In genomic region chr2:127562930-127563329, GRCh38 we compare ENCODE assay signal across 24 cellular contexts. TPM values are rescaled to one million over a fixed set of nuclear protein-coding genes. Genes with fewer than 3 reads are reported as not detected.
DNase-seq lines count a peak whose midpoint lies in the region; ATAC-seq, FAIRE-seq and TF ChIP-seq lines count a peak whose summit lies in the region.
"Had no signal": no experiment of that assay in that cellular context is flagged by ENCODE, and none has a peak within 500 bp of the region (broad histone marks: within the 10 kb centered on the region; RNA-seq: fewer than 3 reads in every experiment).

No MANE protein-coding gene starts in this region.

- DNase-seq in SIG-M5 treated with dmso at 0.1 percent for 504 hours (lab: John Stamatoyannopoulos, UW; ENCODE audit: unreplicated experiment) (peak; percentile 43), SIG-M5 (lab: John Stamatoyannopoulos, UW) (no peak), CD1c-positive myeloid dendritic cell (ENCODE audit: extremely low spot score) (peak; percentile 38), NOMO-1 treated with dmso at 0.1 percent for 144 hours (lab: John Stamatoyannopoulos, UW; ENCODE audit: unreplicated experiment) (peak; percentile 60), left lobe of liver (ENCODE audit: low spot score) (no peak), putamen (ENCODE audit: low spot score) (no peak), GM12892 (ENCODE audit: insufficient read length) (no peak), RKO (ENCODE audit: low spot score) (no peak)
- DNase-seq: 8988T; activated naive CD4-positive, alpha-beta T cell treated with Interleukin-2 at 50 U/mL for 16 hours; aorta; Kasumi-1; left ventricle myocardium inferior; naive B cell; NCI-H1105 treated with DMSO at 0.1 percent for 48 hours; NCI-H2081; NCI-H226; NCI-H748 treated with DMSO at 0.1 percent for 48 hours; OCI-M1; stomach; T-helper 9 cell had no signal

- no peak for FAIRE-seq in GM12892 (lab: Jason Lieb, UNC)
- FAIRE-seq: colon, H1 had no signal

- TF ChIP-seq POLR2A in GM12892 (IDR thresholded peaks at IDR 0.05; ENCODE audit: low read depth, low read length): no peak

- ATAC-seq in left lobe of liver: peak; percentile 13
- ATAC-seq: gastroesophageal sphincter had no signal

RNA-seq across cellular contexts. Expression of gene MYO7B, which starts 27.4 kb away (rescaled TPM):
- 0.63 TPM for total RNA-seq in left lobe of liver
- 1.2 TPM for polyA plus RNA-seq in GM12892 (2012; ENCODE audit: missing spikeins)
- total RNA-seq: H1 had no signal
- polyA plus RNA-seq: H1 had no signal

RNA-seq across cellular contexts. Expression of gene IWS1, which starts 36.6 kb away (rescaled TPM):
- total RNA-seq in left lobe of liver: 19.1 TPM
- polyA plus RNA-seq in GM12892 (2012; ENCODE audit: missing spikeins): 42.4 TPM

Comparison
In these comparisons a context has a peak if more than half of its experiments do, and no peak if none do; other contexts are left out.
1. DNase-seq: peak in SIG-M5 treated with dmso at 0.1 percent for 504 hours (single experiment), CD1c-positive myeloid dendritic cell (single experiment) and NOMO-1 treated with dmso at 0.1 percent for 144 hours (single experiment); none in SIG-M5 (single experiment), left lobe of liver (single experiment), putamen (single experiment), GM12892 (single experiment) and RKO (single experiment).